12 cellular contexts compared by ENCODE assay signal in genomic region chr20:10637563-10637962, GRCh38. TPM values are rescaled to one million over a fixed set of nuclear protein-coding genes. Genes with fewer than 3 reads are reported as not detected.
DNase-seq lines count a peak whose midpoint lies in the region; ATAC-seq and TF ChIP-seq lines count a peak whose summit lies in the region.
"Had no signal": no experiment of that assay in that cellular context is flagged by ENCODE, and none has a peak within 500 bp of the region (broad histone marks: within the 10 kb centered on the region; RNA-seq: fewer than 3 reads in every experiment).

No MANE protein-coding gene starts in this region.

- peaks cover 42% of the 10 kb centered on the region for H3K36me3 Mint-ChIP-seq in neural crest cell (ENCODE audit: low read depth)
- H3K36me3 Mint-ChIP-seq: IgD-negative memory B cell had no signal

- WGBS in right cardiac atrium: 60% methylated on average over 6 of the region's 6 CpGs
- WGBS in aorta, 2 donors: 10 to 11% methylated on average over 6 of the region's 6 CpGs

- H3K4me3 ChIP-seq in right cardiac atrium (ENCODE audit: low read length) (no peak overlapping the region), aorta (ENCODE audit: low read length in 2 of 2) (no peak overlapping the region)
- H3K4me3 ChIP-seq: body of pancreas had no signal

- H3K4me1 Mint-ChIP-seq in neural crest cell: peaks cover 84% of the 10 kb centered on the region

- no peaks in the 10 kb centered on the region for H3K27me3 Mint-ChIP-seq in neural crest cell (ENCODE audit: low read depth)
- H3K27me3 Mint-ChIP-seq: IgD-negative memory B cell had no signal

- H3K9me3 ChIP-seq in right cardiac atrium (ENCODE audit: control insufficient read depth, low read length) (no peaks in the 10 kb centered on the region), aorta (ENCODE audit: control insufficient read depth, low read length) (no peaks in the 10 kb centered on the region)
- H3K9me3 ChIP-seq: body of pancreas had no signal

- H3K4me1 ChIP-seq in right cardiac atrium (ENCODE audit: control insufficient read depth, insufficient read depth, low read length): peaks cover 20% of the 10 kb centered on the region
- peaks cover 8 to 9% of the 10 kb centered on the region in 2 donors for H3K4me1 ChIP-seq in aorta (ENCODE audit: control insufficient read depth in 1 of 2, insufficient read depth in 2 of 2, low read length in 2 of 2)

- TF ChIP-seq CTCF in neural crest cell (conservative IDR thresholded peaks at IDR 0.05): no peak

- peak overlapping the region; percentile 75 for H3K27ac ChIP-seq in right cardiac atrium (ENCODE audit: low read length)
- peak overlapping the region; percentile 80 for H3K27ac ChIP-seq in epithelial cell of prostate
- peak overlapping the region; percentile 88 to 100 for H3K27ac ChIP-seq in aorta (ENCODE audit: low read depth in 1 of 2, low read length in 2 of 2)

- H3K27me3 ChIP-seq in right cardiac atrium (ENCODE audit: control insufficient read depth, insufficient read depth) (no peaks in the 10 kb centered on the region), aorta (ENCODE audit: control insufficient read depth in 1 of 2, insufficient read depth in 2 of 2, low read length in 1 of 2) (no peaks in the 10 kb centered on the region)
- H3K27me3 ChIP-seq: body of pancreas had no signal

- peaks cover 1 to 16% of the 10 kb centered on the region in 2 donors for H3K36me3 ChIP-seq in aorta (ENCODE audit: control insufficient read depth in 1 of 2, insufficient read depth in 2 of 2, low read length in 1 of 2)

- intact Hi-C loops in right cardiac atrium (cut with DNase I): no loop called here
- intact Hi-C loops in left ventricle myocardium superior (cut with micrococcal nuclease): no loop called here
- intact Hi-C loops in aorta (cut with DNase I): loop anchor here (5.0 kb wide), 3 partner anchors 35 to 80 kb away; partner anchors contain the start of gene JAG1 (in 1 of the 2)

- H3K4me3 Mint-ChIP-seq in neural crest cell: peak overlapping the region; percentile 72
- H3K4me3 Mint-ChIP-seq: IgD-negative memory B cell had no signal

- H3K27ac Mint-ChIP-seq in neural crest cell (ENCODE audit: unreplicated experiment): peak overlapping the region; percentile 83
- H3K27ac Mint-ChIP-seq: IgD-negative memory B cell had no signal

- H3K9me3 Mint-ChIP-seq in neural crest cell: no peaks in the 10 kb centered on the region
- H3K9me3 Mint-ChIP-seq: IgD-negative memory B cell had no signal

- DNase-seq in right cardiac atrium (no peak), left ventricle myocardium superior (no peak), epithelial cell of prostate (ENCODE audit: low read depth, low spot score) (no peak), neural crest cell (ENCODE audit: low read depth, low spot score) (no peak), aorta (no peak), COLO829 (ENCODE audit: low spot score) (no peak), Ammon's horn (ENCODE audit: low spot score) (no peak)
- DNase-seq: activated CD8-positive, alpha-beta memory T cell treated with anti-CD3 and anti-CD28 coated beads, Interleukin-2, amount 50 U/mL, for 4 hours; NCI-H2029 had no signal

- ATAC-seq in right cardiac atrium (no peak), left ventricle myocardium superior (no peak), aorta (ENCODE audit: low FRiP score) (no peak), HG03097 (IDR thresholded peaks at IDR 0.05; ENCODE audit: low FRiP score, unreplicated experiment) (no peak)

RNA-seq across cellular contexts. Expression of gene JAG1, which starts 36.2 kb away (rescaled TPM):
- 10 to 100 TPM; 23.2 to 33.6 (median 30.0) TPM for total RNA-seq in right cardiac atrium
- 12.2 TPM for polyA plus RNA-seq in right cardiac atrium
- total RNA-seq in left ventricle myocardium superior: 17.0 TPM
- total RNA-seq in neural crest cell: 67.7 and 70.3 TPM in 2 replicates
- 100 to 1,000 TPM; 133 to 226 TPM for total RNA-seq in aorta
- polyA plus RNA-seq in aorta: 100 to 1,000 TPM in 1 of 2 donors, 10 to 100 TPM in 1; 22.4 to 166 TPM
- polyA plus RNA-seq: IgD-negative memory B cell had no signal

Comparison
In these comparisons a context has a peak if more than half of its experiments do, and no peak if none do; other contexts are left out.
1. intact Hi-C loops: an anchor here in aorta (5.0 kb wide); none called in right cardiac atrium and left ventricle myocardium superior.